Comparison of ENCODE assay signal across 8 cellular contexts in genomic region chr10:73956476-73957338, GRCh38. TPM values are rescaled to one million over a fixed set of nuclear protein-coding genes. Genes with fewer than 3 reads are reported as not detected.
DNase-seq lines count a peak whose midpoint lies in the region; ATAC-seq and TF ChIP-seq lines count a peak whose summit lies in the region.

No MANE protein-coding gene starts in this region.

- peak overlapping the region; percentile 66 for H2AFZ ChIP-seq in neuron (ENCODE audit: low read depth, low read length)

- H3K27ac ChIP-seq in AG04450 (ENCODE audit: low read depth, low read length): peak overlapping the region; percentile 54
- H3K27ac ChIP-seq in esophagus (ENCODE audit: low read depth in 2 of 2, low read length in 1 of 2): peak overlapping the region; percentile 18 to 72

- no peaks in the 10 kb centered on the region for H3K27me3 ChIP-seq in AG04450 (ENCODE audit: control insufficient read depth, insufficient read depth, low read length)
- H3K27me3 ChIP-seq in esophagus (ENCODE audit: control insufficient read depth in 1 of 2, insufficient read depth in 2 of 2, low read length in 2 of 2): no peaks in the 10 kb centered on the region
- no peaks in the 10 kb centered on the region for H3K27me3 ChIP-seq in neuron (ENCODE audit: insufficient read depth, low read length)

- H3K4me3 ChIP-seq in AG04450 (ENCODE audit: low read depth, low read length): no peak overlapping the region
- no peak overlapping the region for H3K4me3 ChIP-seq in esophagus (ENCODE audit: low read depth in 1 of 2, low read length in 2 of 2)
- no peak overlapping the region for H3K4me3 ChIP-seq in neuron (ENCODE audit: low read length)

- peaks cover 45% of the 10 kb centered on the region for H3K4me1 Mint-ChIP-seq in T-helper 17 cell

- ATAC-seq in GM19025 (IDR thresholded peaks at IDR 0.05; ENCODE audit: low read depth, unreplicated experiment): peak; percentile 36
- ATAC-seq in HG03439 (IDR thresholded peaks at IDR 0.05; ENCODE audit: unreplicated experiment): peak; percentile 45
- peak; percentile 87 for ATAC-seq in T-helper 17 cell
- no peak for ATAC-seq in GM21526 (IDR thresholded peaks at IDR 0.05; ENCODE audit: low FRiP score, unreplicated experiment)
- no peak for ATAC-seq in GM19397 (IDR thresholded peaks at IDR 0.05; ENCODE audit: unreplicated experiment)

- WGBS in esophagus, 2 donors: 40 to 46% methylated on average over 9 of the region's 9 CpGs

- H3K4me3 Mint-ChIP-seq in T-helper 17 cell: peak overlapping the region; percentile 88

- no peaks in the 10 kb centered on the region for H3K36me3 ChIP-seq in esophagus (ENCODE audit: control insufficient read depth in 2 of 2, insufficient read depth in 2 of 2, low read length in 1 of 2)
- no peaks in the 10 kb centered on the region for H3K36me3 ChIP-seq in neuron (ENCODE audit: insufficient read depth, low read length)

- TF ChIP-seq CTCF in AG04450 (IDR thresholded peaks at IDR 0.05; ENCODE audit: low read depth, low read length): no peak

- H3K27me3 Mint-ChIP-seq in T-helper 17 cell: no peaks in the 10 kb centered on the region

- DNase-seq in AG04450 (ENCODE audit: low read depth, low spot score) (no peak), T-helper 17 cell (peak in 2 of 3 donors; percentile 11 to 14)

- H3K36me3 Mint-ChIP-seq in T-helper 17 cell (ENCODE audit: low read depth): no peaks in the 10 kb centered on the region

- H3K4me1 ChIP-seq in esophagus (ENCODE audit: control insufficient read depth in 2 of 2, insufficient read depth in 2 of 2, low read length in 1 of 2): peaks cover 0 to 2% of the 10 kb centered on the region in 2 donors
- peaks cover 6% of the 10 kb centered on the region for H3K4me1 ChIP-seq in neuron (ENCODE audit: insufficient read depth, low read length)

- CTCF ChIA-PET in AG04450 (lab: Charles Lee): interaction anchor here (0.5 to 1.5 kb wide), 12 partner anchors 9 to 125 kb away, joined by 3 to 7 read pairs (median 3); no protein-coding TSS in a partner anchor

- H3K27ac Mint-ChIP-seq in T-helper 17 cell: peak overlapping the region; percentile 89

- no peaks in the 10 kb centered on the region for H3K9me3 ChIP-seq in AG04450 (ENCODE audit: control insufficient read depth, insufficient read depth, low read length)
- H3K9me3 ChIP-seq in T-helper 17 cell (ENCODE audit: control insufficient read depth, low read length, poor library complexity, severe bottlenecking): no peaks in the 10 kb centered on the region
- H3K9me3 ChIP-seq in esophagus (ENCODE audit: control insufficient read depth in 2 of 2, insufficient read depth in 1 of 2, low read depth in 1 of 2, low read length in 1 of 2): no peaks in the 10 kb centered on the region
- no peaks in the 10 kb centered on the region for H3K9me3 ChIP-seq in neuron (ENCODE audit: low read length)

- POLR2A ChIA-PET in AG04450 (lab: Yijun Ruan, JAX): interaction anchor here (0.6 to 1.5 kb wide), 5 partner anchors 10 to 73 kb away, joined by 3 to 12 read pairs (median 4); partner anchors contain the start of gene VCL

RNA-seq across cellular contexts. Expression of gene VCL, which starts 41.2 kb away (rescaled TPM):
- polyA plus RNA-seq in AG04450 (2011; rRNA removed): 313 and 327 TPM in 2 replicates
- 306 and 321 TPM in 2 replicates for polyA minus RNA-seq in AG04450 (2011; rRNA and poly(A)+ RNA removed)
- 100 to 1,000 TPM in 1 of 2 donors, 10 to 100 TPM in 1; 79.1 to 245 TPM for total RNA-seq in T-helper 17 cell
- 10 to 100 TPM; 25.0 to 41.4 TPM for polyA plus RNA-seq in esophagus

RNA-seq across cellular contexts. Expression of gene PLAU, which starts 45.8 kb away (rescaled TPM):
- polyA plus RNA-seq in AG04450 (2011; rRNA removed) (241 and 329 TPM in 2 replicates), esophagus (10 to 100 TPM in 1 of 2 donors, 1 to 10 TPM in 1; 7.0 to 13.7 TPM)
- 140 and 188 TPM in 2 replicates for polyA minus RNA-seq in AG04450 (2011; rRNA and poly(A)+ RNA removed)
- under 1 TPM in 1 of 2 donors, not detected in 1; 0.42 TPM for total RNA-seq in T-helper 17 cell

Comparison
In these comparisons a context has a peak if more than half of its experiments do, and no peak if none do; other contexts are left out.
1. ATAC-seq: peak in GM19025 (single experiment), HG03439 (single experiment) and T-helper 17 cell (single experiment); none in GM21526 (single experiment) and GM19397 (single experiment).
2. RNA of gene PLAU, which starts 45.8 kb away (polyA plus RNA-seq): 241 to 329 TPM in AG04450; 7.0 to 13.7 TPM in esophagus; every median in the first group is over 10 times any median in the second.